ENCODE assay signal across 8 cellular contexts in genomic region chr20:35454881-35455609, GRCh38. TPM values are rescaled to one million over a fixed set of nuclear protein-coding genes. Genes with fewer than 3 reads are reported as not detected.
DNase-seq lines count a peak whose midpoint lies in the region; ATAC-seq, FAIRE-seq and TF ChIP-seq lines count a peak whose summit lies in the region.

Gene CEP250 (plus strand): TSS chr20:35455598. CDS start chr20:35462368, 6,770 bp downstream.

- H3K4me3 ChIP-seq in bronchial epithelial cell (ENCODE audit: low read depth, low read length) (peak within 1 kb of the TSS; percentile 75), small intestine (ENCODE audit: low read depth in 1 of 2, low read length in 2 of 2) (peak within 1 kb of the TSS; percentile 80 to 83)

- WGBS in small intestine, 3 donors = 0% methylated on average over 54 to 59 of the region's 59 CpGs

- no peaks in the 10 kb centered on the region for H3K9me3 Mint-ChIP-seq in WTC11

- DNase-seq in AG08396 (ENCODE audit: low spot score) (peak; percentile 96), NCI-H226 (peak; percentile 90), WTC11 (ENCODE audit: low spot score) (peak; percentile 97), bronchial epithelial cell (ENCODE audit: low read depth) (no peak), iPS-NIHi11 (ENCODE audit: low spot score) (peak; percentile 93), small intestine (peak; percentile 96)

- FAIRE-seq in bronchial epithelial cell (lab: Jason Lieb, UNC) (no peak), small intestine (lab: Jason Lieb, UNC) (no peak)

- peak within 1 kb of the TSS; percentile 90 for H3K4me3 Mint-ChIP-seq in WTC11

- H3K4me1 ChIP-seq in small intestine (ENCODE audit: control insufficient read depth in 2 of 2, insufficient read depth in 1 of 2, low read depth in 1 of 2, low read length in 1 of 2) = peaks cover 0 to 2% of the 10 kb centered on the region in 2 donors

- no peaks in the 10 kb centered on the region for H3K27me3 ChIP-seq in bronchial epithelial cell (ENCODE audit: control insufficient read depth, insufficient read depth, low read length)
- H3K27me3 ChIP-seq in small intestine (ENCODE audit: control insufficient read depth in 2 of 2, insufficient read depth in 2 of 2, low read length in 2 of 2) = no peaks in the 10 kb centered on the region

- TF ChIP-seq CTCF in WTC11 (IDR thresholded peaks at IDR 0.05) (no peak), bronchial epithelial cell (IDR thresholded peaks at IDR 0.05; ENCODE audit: insufficient read depth, low read length, severe bottlenecking) (no peak)

- H3K36me3 ChIP-seq in bronchial epithelial cell (ENCODE audit: control insufficient read depth, insufficient read depth, low read length) (no peaks in the 10 kb centered on the region), small intestine (ENCODE audit: control insufficient read depth in 2 of 2, insufficient read depth in 2 of 2, low read length in 2 of 2) (no peaks in the 10 kb centered on the region)

- H3K27ac ChIP-seq in small intestine (ENCODE audit: low read depth in 1 of 2, low read length in 1 of 2) = peak within 1 kb of the TSS; percentile 78 to 99

- H3K9me3 ChIP-seq in small intestine (ENCODE audit: control insufficient read depth, low read depth) = no peaks in the 10 kb centered on the region

- ATAC-seq in GM19023 (IDR thresholded peaks at IDR 0.05; ENCODE audit: unreplicated experiment) = peak; percentile 91
- peak; percentile 88 for ATAC-seq in HG03196 (IDR thresholded peaks at IDR 0.05; ENCODE audit: unreplicated experiment)
- peak; percentile 92 for ATAC-seq in WTC11

- H3K27ac Mint-ChIP-seq in WTC11 = peak within 1 kb of the TSS; percentile 99

- POLR2A ChIA-PET in WTC11 (lab: Charles Lee) = interaction anchor here (0.6 to 2.9 kb wide), 24 partner anchors 8 to 610 kb away, joined by 3 to 12 read pairs (median 4); partner anchors contain the start of genes EIF6, ERGIC3, GDF5 and RBM39

- peaks cover 32% of the 10 kb centered on the region for H3K4me1 Mint-ChIP-seq in WTC11

- CTCF ChIA-PET in WTC11 (lab: Charles Lee) = interaction anchor here (0.7 to 2.5 kb wide), 18 partner anchors 9 to 685 kb away, joined by 3 to 24 read pairs (median 6); partner anchors contain the start of genes ERGIC3, SPAG4, TRPC4AP and UQCC1

- peaks cover 6% of the 10 kb centered on the region; the same call in 1 of the 2 replicates for H3K36me3 Mint-ChIP-seq in WTC11

- H3K27me3 Mint-ChIP-seq in WTC11 (ENCODE audit: low read depth) = no peaks in the 10 kb centered on the region

TF ChIP-seq in WTC11, 78 proteins besides CTCF, POLR2A, EP300 and RAD21 (continues in another document):
- TF ChIP-seq, protein P1, sequence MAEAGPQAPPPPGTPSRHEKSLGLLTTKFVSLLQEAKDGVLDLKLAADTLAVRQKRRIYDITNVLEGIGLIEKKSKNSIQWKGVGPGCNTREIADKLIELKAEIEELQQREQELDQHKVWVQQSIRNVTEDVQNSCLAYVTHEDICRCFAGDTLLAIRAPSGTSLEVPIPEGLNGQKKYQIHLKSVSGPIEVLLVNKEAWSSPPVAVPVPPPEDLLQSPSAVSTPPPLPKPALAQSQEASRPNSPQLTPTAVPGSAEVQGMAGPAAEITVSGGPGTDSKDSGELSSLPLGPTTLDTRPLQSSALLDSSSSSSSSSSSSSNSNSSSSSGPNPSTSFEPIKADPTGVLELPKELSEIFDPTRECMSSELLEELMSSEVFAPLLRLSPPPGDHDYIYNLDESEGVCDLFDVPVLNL (CRISPR knock-in tag; IDR thresholded peaks at IDR 0.05; ENCODE audit: borderline replicate concordance, low read depth) = no peak
- TF ChIP-seq NFE2L1 (CRISPR knock-in tag; IDR thresholded peaks at IDR 0.05) (no peak), E2F5 (CRISPR knock-in tag; IDR thresholded peaks at IDR 0.05) (peak; percentile 74; the same call in 1 of the 2 replicates), CDX4 (CRISPR knock-in tag; IDR thresholded peaks at IDR 0.05; ENCODE audit: borderline replicate concordance) (no peak), SP1 (CRISPR knock-in tag; conservative IDR thresholded peaks at IDR 0.05) (peak; percentile 83), KAT7 (CRISPR knock-in tag; IDR thresholded peaks at IDR 0.05; ENCODE audit: borderline replicate concordance) (no peak), ZNF219 (CRISPR knock-in tag; IDR thresholded peaks at IDR 0.05; ENCODE audit: borderline replicate concordance) (no peak), RELA (CRISPR knock-in tag; IDR thresholded peaks at IDR 0.05; ENCODE audit: borderline replicate concordance) (no peak), ZSCAN18 (CRISPR knock-in tag; IDR thresholded peaks at IDR 0.05) (no peak), IRF1 (CRISPR knock-in tag; IDR thresholded peaks at IDR 0.05) (no peak), USF2 (CRISPR knock-in tag; IDR thresholded peaks at IDR 0.05) (peak; percentile 34; the same call in 1 of the 2 replicates), SOX15 (CRISPR knock-in tag; IDR thresholded peaks at IDR 0.05) (no peak)
- TF ChIP-seq, protein P2, sequence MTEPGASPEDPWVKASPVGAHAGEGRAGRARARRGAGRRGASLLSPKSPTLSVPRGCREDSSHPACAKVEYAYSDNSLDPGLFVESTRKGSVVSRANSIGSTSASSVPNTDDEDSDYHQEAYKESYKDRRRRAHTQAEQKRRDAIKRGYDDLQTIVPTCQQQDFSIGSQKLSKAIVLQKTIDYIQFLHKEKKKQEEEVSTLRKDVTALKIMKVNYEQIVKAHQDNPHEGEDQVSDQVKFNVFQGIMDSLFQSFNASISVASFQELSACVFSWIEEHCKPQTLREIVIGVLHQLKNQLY (CRISPR knock-in tag; IDR thresholded peaks at IDR 0.05) = no peak
- TF ChIP-seq, protein P3, sequence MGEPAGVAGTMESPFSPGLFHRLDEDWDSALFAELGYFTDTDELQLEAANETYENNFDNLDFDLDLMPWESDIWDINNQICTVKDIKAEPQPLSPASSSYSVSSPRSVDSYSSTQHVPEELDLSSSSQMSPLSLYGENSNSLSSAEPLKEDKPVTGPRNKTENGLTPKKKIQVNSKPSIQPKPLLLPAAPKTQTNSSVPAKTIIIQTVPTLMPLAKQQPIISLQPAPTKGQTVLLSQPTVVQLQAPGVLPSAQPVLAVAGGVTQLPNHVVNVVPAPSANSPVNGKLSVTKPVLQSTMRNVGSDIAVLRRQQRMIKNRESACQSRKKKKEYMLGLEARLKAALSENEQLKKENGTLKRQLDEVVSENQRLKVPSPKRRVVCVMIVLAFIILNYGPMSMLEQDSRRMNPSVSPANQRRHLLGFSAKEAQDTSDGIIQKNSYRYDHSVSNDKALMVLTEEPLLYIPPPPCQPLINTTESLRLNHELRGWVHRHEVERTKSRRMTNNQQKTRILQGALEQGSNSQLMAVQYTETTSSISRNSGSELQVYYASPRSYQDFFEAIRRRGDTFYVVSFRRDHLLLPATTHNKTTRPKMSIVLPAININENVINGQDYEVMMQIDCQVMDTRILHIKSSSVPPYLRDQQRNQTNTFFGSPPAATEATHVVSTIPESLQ (CRISPR knock-in tag; IDR thresholded peaks at IDR 0.05) = peak; percentile 33; the same call in 1 of the 2 replicates

RNA-seq across cellular contexts. Expression of gene CEP250, which starts in this region (rescaled TPM):
- total RNA-seq in WTC11 (2021) = 63.1 to 66.9 TPM (median 65.8 TPM) in 3 replicates
- 15.0 and 21.9 TPM in 2 replicates for total RNA-seq in bronchial epithelial cell
- polyA plus RNA-seq in small intestine = 10 to 100 TPM in 1 of 3 donors, 1 to 10 TPM in 2; 3.0 to 11.4 (median 6.3) TPM
